Comparison of ENCODE assay signal across 19 cellular contexts in genomic region chr6:105357147-105357546, GRCh38.
"Had no signal": no experiment of that assay in that cellular context is flagged by ENCODE, and none has a peak within 500 bp of the region (broad histone marks: within the 10 kb centered on the region; RNA-seq: fewer than 3 reads in every experiment).

No MANE protein-coding gene starts in this region.

- H3K4me3 ChIP-seq: ascending aorta, breast epithelium, gastrocnemius medialis, left ventricle myocardium inferior, mucosa of descending colon, right lobe of liver, smooth muscle cell had no signal

- H3K27ac ChIP-seq: ascending aorta, breast epithelium, left ventricle myocardium inferior, right lobe of liver, WERI-Rb-1 had no signal

- H3K27me3 ChIP-seq: ascending aorta, breast epithelium, gastrocnemius medialis, right lobe of liver had no signal

- H3K4me2 ChIP-seq: smooth muscle cell had no signal

- H3K9me3 ChIP-seq: ascending aorta, gastrocnemius medialis, mucosa of descending colon, right lobe of liver had no signal

- H3K4me1 ChIP-seq: ascending aorta, breast epithelium, right lobe of liver had no signal

- H3K36me3 ChIP-seq: breast epithelium had no signal

- DNase-seq: activated CD4-positive, alpha-beta T cell treated with anti-CD3 and anti-CD28 coated beads for 1 hour; activated CD8-positive, alpha-beta memory T cell treated with anti-CD3 and anti-CD28 coated beads for 24 hours; activated CD8-positive, alpha-beta memory T cell treated with anti-CD3 and anti-CD28 coated beads, Interleukin-2, amount 50 U/mL, for 48 hours; activated effector memory CD4-positive, alpha-beta T cell treated with Interleukin-2 at 50 U/mL for 16 hours; activated naive CD4-positive, alpha-beta T cell treated with anti-CD3 and anti-CD28 coated beads, Interleukin-2, amount 10 ng/mL, durations not matched to agents 7 days and 5 days; activated T-cell treated with anti-CD3 and anti-CD28 coated beads, Interleukin-2, amount 50 U/mL, for 48 hours; effector CD4-positive, alpha-beta T cell; gastrocnemius medialis; head of caudate nucleus; left ventricle myocardium inferior; mucosa of descending colon; naive thymus-derived CD4-positive, alpha-beta T cell; right lobe of liver; stimulated activated CD4-positive, alpha-beta T cell treated with anti-CD3 and anti-CD28 coated beads, Interleukin-4, amount 100 ng/mL, for 1 hour; stimulated activated naive CD8-positive, alpha-beta T cell treated with anti-CD3 and anti-CD28 coated beads, Interleukin-15, amount 100 ng/mL, for 72 hours; WERI-Rb-1 had no signal

- ATAC-seq: gastrocnemius medialis; mucosa of descending colon; naive thymus-derived CD4-positive, alpha-beta T cell; right lobe of liver; stimulated activated naive CD8-positive, alpha-beta T cell treated with anti-CD3 and anti-CD28 coated beads, Interleukin-15, amount 100 ng/mL, for 72 hours had no signal
